1 cellular context compared by ENCODE assay signal in genomic region chr12:1041478-1041877, GRCh38.
TF ChIP-seq lines count a peak whose summit lies in the region.

No MANE protein-coding gene starts in this region.

TF ChIP-seq in GM12878, 131 proteins besides CTCF, POLR2A, EP300 and RAD21 (continued from another document):
- TF ChIP-seq ZBTB4 (CRISPR knock-in tag; IDR thresholded peaks at IDR 0.05) = no peak
- TF ChIP-seq NR2C1 (IDR thresholded peaks at IDR 0.05) = no peak
- no peak for TF ChIP-seq NR2F1 (conservative IDR thresholded peaks at IDR 0.05)
- TF ChIP-seq, protein P1, sequence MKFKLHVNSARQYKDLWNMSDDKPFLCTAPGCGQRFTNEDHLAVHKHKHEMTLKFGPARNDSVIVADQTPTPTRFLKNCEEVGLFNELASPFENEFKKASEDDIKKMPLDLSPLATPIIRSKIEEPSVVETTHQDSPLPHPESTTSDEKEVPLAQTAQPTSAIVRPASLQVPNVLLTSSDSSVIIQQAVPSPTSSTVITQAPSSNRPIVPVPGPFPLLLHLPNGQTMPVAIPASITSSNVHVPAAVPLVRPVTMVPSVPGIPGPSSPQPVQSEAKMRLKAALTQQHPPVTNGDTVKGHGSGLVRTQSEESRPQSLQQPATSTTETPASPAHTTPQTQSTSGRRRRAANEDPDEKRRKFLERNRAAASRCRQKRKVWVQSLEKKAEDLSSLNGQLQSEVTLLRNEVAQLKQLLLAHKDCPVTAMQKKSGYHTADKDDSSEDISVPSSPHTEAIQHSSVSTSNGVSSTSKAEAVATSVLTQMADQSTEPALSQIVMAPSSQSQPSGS (IDR thresholded peaks at IDR 0.05; ENCODE audit: low read length) = no peak
- no peak for TF ChIP-seq MLLT1 (IDR thresholded peaks at IDR 0.05)
- TF ChIP-seq, protein P2, sequence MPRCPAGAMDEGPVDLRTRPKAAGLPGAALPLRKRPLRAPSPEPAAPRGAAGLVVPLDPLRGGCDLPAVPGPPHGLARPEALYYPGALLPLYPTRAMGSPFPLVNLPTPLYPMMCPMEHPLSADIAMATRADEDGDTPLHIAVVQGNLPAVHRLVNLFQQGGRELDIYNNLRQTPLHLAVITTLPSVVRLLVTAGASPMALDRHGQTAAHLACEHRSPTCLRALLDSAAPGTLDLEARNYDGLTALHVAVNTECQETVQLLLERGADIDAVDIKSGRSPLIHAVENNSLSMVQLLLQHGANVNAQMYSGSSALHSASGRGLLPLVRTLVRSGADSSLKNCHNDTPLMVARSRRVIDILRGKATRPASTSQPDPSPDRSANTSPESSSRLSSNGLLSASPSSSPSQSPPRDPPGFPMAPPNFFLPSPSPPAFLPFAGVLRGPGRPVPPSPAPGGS (IDR thresholded peaks at IDR 0.05; ENCODE audit: borderline replicate concordance, insufficient read depth, low read depth, low read length, poor library complexity, severe bottlenecking) = peak; percentile 72
- TF ChIP-seq, protein P3, sequence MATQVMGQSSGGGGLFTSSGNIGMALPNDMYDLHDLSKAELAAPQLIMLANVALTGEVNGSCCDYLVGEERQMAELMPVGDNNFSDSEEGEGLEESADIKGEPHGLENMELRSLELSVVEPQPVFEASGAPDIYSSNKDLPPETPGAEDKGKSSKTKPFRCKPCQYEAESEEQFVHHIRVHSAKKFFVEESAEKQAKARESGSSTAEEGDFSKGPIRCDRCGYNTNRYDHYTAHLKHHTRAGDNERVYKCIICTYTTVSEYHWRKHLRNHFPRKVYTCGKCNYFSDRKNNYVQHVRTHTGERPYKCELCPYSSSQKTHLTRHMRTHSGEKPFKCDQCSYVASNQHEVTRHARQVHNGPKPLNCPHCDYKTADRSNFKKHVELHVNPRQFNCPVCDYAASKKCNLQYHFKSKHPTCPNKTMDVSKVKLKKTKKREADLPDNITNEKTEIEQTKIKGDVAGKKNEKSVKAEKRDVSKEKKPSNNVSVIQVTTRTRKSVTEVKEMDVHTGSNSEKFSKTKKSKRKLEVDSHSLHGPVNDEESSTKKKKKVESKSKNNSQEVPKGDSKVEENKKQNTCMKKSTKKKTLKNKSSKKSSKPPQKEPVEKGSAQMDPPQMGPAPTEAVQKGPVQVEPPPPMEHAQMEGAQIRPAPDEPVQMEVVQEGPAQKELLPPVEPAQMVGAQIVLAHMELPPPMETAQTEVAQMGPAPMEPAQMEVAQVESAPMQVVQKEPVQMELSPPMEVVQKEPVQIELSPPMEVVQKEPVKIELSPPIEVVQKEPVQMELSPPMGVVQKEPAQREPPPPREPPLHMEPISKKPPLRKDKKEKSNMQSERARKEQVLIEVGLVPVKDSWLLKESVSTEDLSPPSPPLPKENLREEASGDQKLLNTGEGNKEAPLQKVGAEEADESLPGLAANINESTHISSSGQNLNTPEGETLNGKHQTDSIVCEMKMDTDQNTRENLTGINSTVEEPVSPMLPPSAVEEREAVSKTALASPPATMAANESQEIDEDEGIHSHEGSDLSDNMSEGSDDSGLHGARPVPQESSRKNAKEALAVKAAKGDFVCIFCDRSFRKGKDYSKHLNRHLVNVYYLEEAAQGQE (IDR thresholded peaks at IDR 0.05; ENCODE audit: low read depth, low read length) = no peak
